In genomic region chr1:180061019-180061418, GRCh38 we compare ENCODE assay signal across 6 cellular contexts.
"Had no signal": no experiment of that assay in that cellular context is flagged by ENCODE, and none has a peak within 500 bp of the region (broad histone marks: within the 10 kb centered on the region; RNA-seq: fewer than 3 reads in every experiment).

No MANE protein-coding gene starts in this region.

- H3K27ac ChIP-seq: HL-60, KMS-11 had no signal

- DNase-seq: H9, HCEC 1CT, HFFc6 had no signal

- H3K4me2 ChIP-seq: GM23338, KMS-11 had no signal

- H3K9ac ChIP-seq: KMS-11 had no signal

- H2AFZ ChIP-seq: GM23338 had no signal

- H3K4me3 ChIP-seq: GM23338 had no signal
